In genomic region chr3:179653106-179653776, GRCh38 we compare ENCODE assay signal across 8 cellular contexts. TPM values are rescaled to one million over a fixed set of nuclear protein-coding genes. Genes with fewer than 3 reads are reported as not detected.
DNase-seq lines count a peak whose midpoint lies in the region; ATAC-seq and TF ChIP-seq lines count a peak whose summit lies in the region.

No MANE protein-coding gene starts in this region.

- H3K27me3 ChIP-seq in ACC112 (ENCODE audit: insufficient read depth, low read length) (no peaks in the 10 kb centered on the region), WERI-Rb-1 (ENCODE audit: insufficient read depth, low read depth, severe bottlenecking) (no peaks in the 10 kb centered on the region), mammary epithelial cell (ENCODE audit: insufficient read depth, low read length) (no peaks in the 10 kb centered on the region), spleen (replicated peaks in 1 of 7) (no peaks in the 10 kb centered on the region)

- H3K4me1 ChIP-seq in ACC112 (ENCODE audit: control insufficient read depth, insufficient read depth, low read length, unreplicated experiment) (peaks cover 11% of the 10 kb centered on the region), mammary epithelial cell (ENCODE audit: insufficient read depth, low read length) (peaks cover 6% of the 10 kb centered on the region), spleen (peaks cover 5 to 25% (median 17%) of the 10 kb centered on the region in 6 donors)

- no TSS peak for BruUV-seq in mammary epithelial cell (replicated peaks; lab: Mats Ljungman, UMichigan)

- H3K9me3 ChIP-seq in WERI-Rb-1 (ENCODE audit: severe bottlenecking) (no peaks in the 10 kb centered on the region), mammary epithelial cell (replicated peaks; ENCODE audit: insufficient read depth, low read length) (no peaks in the 10 kb centered on the region), spleen (no peaks in the 10 kb centered on the region)

- dilution Hi-C loops in mammary epithelial cell (cut with HindIII; ENCODE audit: low sequenced_read_pairs), result no loop called here

- H3K27ac ChIP-seq in ACC112 (ENCODE audit: low read depth, low read length), result peak overlapping the region; percentile 67; the same call in 1 of the 2 replicates
- peak overlapping the region; percentile 90 for H3K27ac ChIP-seq in WERI-Rb-1
- H3K27ac ChIP-seq in mammary epithelial cell (ENCODE audit: insufficient read depth, low read depth, low read length), result peak overlapping the region; percentile 12
- peak overlapping the region; percentile 64 to 92 (median 86) for H3K27ac ChIP-seq in spleen

- no peaks in the 10 kb centered on the region for H4K20me1 ChIP-seq in mammary epithelial cell (ENCODE audit: insufficient read depth, low read length)

- TF ChIP-seq POLR2A in spleen (IDR thresholded peaks at IDR 0.05), result no peak

- peak overlapping the region; percentile 60 for H3K9ac ChIP-seq in mammary epithelial cell (ENCODE audit: insufficient read depth, low read length)

- H3K79me2 ChIP-seq in ACC112 (ENCODE audit: control insufficient read depth, insufficient read depth, low read length, unreplicated experiment) (peaks cover 35% of the 10 kb centered on the region), mammary epithelial cell (ENCODE audit: insufficient read depth, low read length) (peaks cover 33% of the 10 kb centered on the region)

- WGBS in mammary epithelial cell (ENCODE audit: low coverage, missing lambda C conversion rate), result 2% methylated on average over 50 of the region's 74 CpGs
- WGBS in spleen, 5 donors, result 0 to 1% (median 0%) methylated on average over 34 to 74 of the region's 74 CpGs

- intact Hi-C loops in mammary epithelial cell (cut with micrococcal nuclease) (loop anchor here (2.0 kb wide), 1 partner anchor 158 kb away; no protein-coding TSS in a partner anchor), spleen (cut with DNase I; ENCODE audit: low total_unique reads) (no loop called here)

- TF ChIP-seq CTCF in WERI-Rb-1 (IDR thresholded peaks at IDR 0.05; ENCODE audit: low read depth, low read length) (peak; percentile 0; the same call in 1 of the 2 replicates), mammary epithelial cell (conservative IDR thresholded peaks at IDR 0.05 in 1 of 2, IDR thresholded peaks at IDR 0.05 in 1 of 2; ENCODE audit: extremely low read depth in 1 of 2, insufficient read depth in 1 of 2, low read depth in 1 of 2, low read length in 2 of 2) (peak in 1 of 2 donors; percentile 12), spleen (IDR thresholded peaks at IDR 0.05 in 8 of 11, conservative IDR thresholded peaks at IDR 0.05 in 3 of 11) (no peak)

- CTCF ChIA-PET in mammary epithelial cell (lab: Charles Lee; ENCODE audit: low non-redundant PET), result no interaction called here

- ATAC-seq in GM18519 (IDR thresholded peaks at IDR 0.05; ENCODE audit: low FRiP score, unreplicated experiment) (peak; percentile 38), HG03039 (IDR thresholded peaks at IDR 0.05; ENCODE audit: unreplicated experiment) (peak; percentile 59)

- DNase-seq in NCI-H2107 (lab: John Stamatoyannopoulos, UW) (peak; percentile 70), WERI-Rb-1 (peak; percentile 71), mammary epithelial cell (peak; percentile 82), inferior parietal cortex (ENCODE audit: extremely low spot score) (peak; percentile 62), spleen (peak; percentile 92)

- H3K36me3 ChIP-seq in ACC112 (ENCODE audit: insufficient read depth, low read length) (no peaks in the 10 kb centered on the region; the same call in 1 of the 2 replicates), WERI-Rb-1 (peaks cover 16% of the 10 kb centered on the region), mammary epithelial cell (ENCODE audit: insufficient read depth, low read length) (no peaks in the 10 kb centered on the region), spleen (no peaks in the 10 kb centered on the region)

- H3K4me3 ChIP-seq in ACC112 (ENCODE audit: low read depth, low read length) (peak overlapping the region; percentile 98), WERI-Rb-1 (ENCODE audit: low read depth, low read length) (peak overlapping the region; percentile 93), mammary epithelial cell (replicated peaks in 1 of 3; ENCODE audit: insufficient read depth in 1 of 3, low read depth in 2 of 3, low read length in 3 of 3) (peak overlapping the region; percentile 53 to 88 (median 68)), spleen (peak overlapping the region; percentile 57 to 97 (median 75))

- H2AFZ ChIP-seq in ACC112 (ENCODE audit: low read length, unreplicated experiment), result peak overlapping the region; percentile 92
- H2AFZ ChIP-seq in mammary epithelial cell (ENCODE audit: low read depth, low read length), result peak overlapping the region; percentile 93

- peak overlapping the region; percentile 73 for H3K4me2 ChIP-seq in mammary epithelial cell (ENCODE audit: insufficient read depth, low read depth, low read length)

- in situ Hi-C loops in mammary epithelial cell (cut with MboI; ENCODE audit: low sequenced_read_pairs in 2 of 2), result no loop called here

RNA-seq across cellular contexts. Expression of gene USP13, which starts 0.4 kb away (rescaled TPM):
- total RNA-seq in mammary epithelial cell (1 to 10 TPM; 3.3 to 7.8 TPM), spleen (1 to 10 TPM; 6.3 to 9.4 (median 7.7) TPM)
- polyA plus RNA-seq in mammary epithelial cell (5.3 TPM), spleen (1 to 10 TPM; 1.1 to 2.0 (median 1.5) TPM)
- polyA minus RNA-seq in mammary epithelial cell, result 51.2 TPM

RNA-seq across cellular contexts. Expression of gene NDUFB5, which starts 48.6 kb away (rescaled TPM):
- total RNA-seq in mammary epithelial cell (10 to 100 TPM; 75.3 to 75.8 TPM), spleen (100 to 1,000 TPM in 1 of 7 donors, 10 to 100 TPM in 6; 70.7 to 122 (median 82.6) TPM)
- polyA plus RNA-seq in mammary epithelial cell (22.6 TPM), spleen (100 to 1,000 TPM; 104 to 118 (median 111) TPM)
- 15.2 TPM for polyA minus RNA-seq in mammary epithelial cell

RNA-seq across cellular contexts. Expression of gene MRPL47, which starts 48.8 kb away (rescaled TPM):
- total RNA-seq in mammary epithelial cell (10 to 100 TPM; 29.3 to 45.1 TPM), spleen (10 to 100 TPM; 17.8 to 23.8 (median 19.5) TPM)
- polyA plus RNA-seq in mammary epithelial cell (33.3 TPM), spleen (10 to 100 TPM; 34.3 to 43.2 (median 42.3) TPM)
- polyA minus RNA-seq in mammary epithelial cell, result 18.9 TPM

Comparison
In these comparisons a context has a peak if more than half of its experiments do, and no peak if none do; other contexts are left out.
1. Peak in every context shown above with its lines: DNase-seq, ATAC-seq, H3K4me3 ChIP-seq and H3K27ac ChIP-seq.
2. H3K27ac ChIP-seq: peak in every context shown above with its lines; median percentile 90 in WERI-Rb-1; 86 in spleen; 67 in ACC112; 12 in mammary epithelial cell.